In genomic region chr3:56680054-56680453, GRCh38 we compare ENCODE assay signal across 17 cellular contexts. TPM values are rescaled to one million over a fixed set of nuclear protein-coding genes. Genes with fewer than 3 reads are reported as not detected.
DNase-seq lines count a peak whose midpoint lies in the region; ATAC-seq, FAIRE-seq and TF ChIP-seq lines count a peak whose summit lies in the region.
"Had no signal": no experiment of that assay in that cellular context is flagged by ENCODE, and none has a peak within 500 bp of the region (broad histone marks: within the 10 kb centered on the region; RNA-seq: fewer than 3 reads in every experiment).

No MANE protein-coding gene starts in this region.

- no peak overlapping the region for H3K27ac ChIP-seq in ACC112 (ENCODE audit: low read depth, low read length)
- 0 out of 2 replicates have a peak overlapping the region, but pooled peaks have one; percentile 8 for H3K27ac ChIP-seq in DND-41 (ENCODE audit: low read length)
- H3K27ac ChIP-seq in OCI-LY1 (ENCODE audit: low read depth, low read length, poor library complexity, severe bottlenecking): no peak overlapping the region
- H3K27ac ChIP-seq: ascending aorta, parathyroid adenoma had no signal

- H3K9me3 Mint-ChIP-seq in brain: peaks cover 20 to 40% (median 32%) of the 10 kb centered on the region in 5 experiments
- peaks cover 5 to 15% of the 10 kb centered on the region in 2 donors for H3K9me3 Mint-ChIP-seq in activated naive CD4-positive, alpha-beta T cell treated with anti-CD3 and anti-CD28 coated beads, Interleukin-2, amount 50 U/mL, for 72 hours
- H3K9me3 Mint-ChIP-seq: activated B cell treated with CpG ODN at 0.5 μM for 24 hours had no signal

- no peak overlapping the region for H3K27ac Mint-ChIP-seq in brain
- H3K27ac Mint-ChIP-seq in activated naive CD4-positive, alpha-beta T cell treated with anti-CD3 and anti-CD28 coated beads, Interleukin-2, amount 50 U/mL, for 72 hours: no peak overlapping the region
- H3K27ac Mint-ChIP-seq: activated B cell treated with CpG ODN at 0.5 μM for 24 hours had no signal

- H3K4me1 ChIP-seq in ACC112 (ENCODE audit: control insufficient read depth, insufficient read depth, low read length, unreplicated experiment) (peaks cover 24% of the 10 kb centered on the region), DND-41 (ENCODE audit: insufficient read depth, low read length) (peaks cover 57% of the 10 kb centered on the region), OCI-LY1 (ENCODE audit: insufficient read depth, low read length, severe bottlenecking) (peaks cover 29% of the 10 kb centered on the region)

- peak overlapping the region in 3 of 5 experiments; percentile 27 to 52 (median 30) for H3K4me3 Mint-ChIP-seq in brain

- H3K27me3 ChIP-seq in ACC112 (ENCODE audit: insufficient read depth, low read length) (no peaks in the 10 kb centered on the region), DND-41 (ENCODE audit: insufficient read depth, low read length, poor library complexity) (no peaks in the 10 kb centered on the region), OCI-LY1 (ENCODE audit: insufficient read depth, low read length) (no peaks in the 10 kb centered on the region)
- H3K27me3 ChIP-seq: ascending aorta had no signal

- no peak for FAIRE-seq in frontal cortex (lab: Jason Lieb, UNC)
- FAIRE-seq: kidney had no signal

- H3K36me3 ChIP-seq in ACC112 (ENCODE audit: insufficient read depth, low read length) (peaks cover 35% of the 10 kb centered on the region), DND-41 (ENCODE audit: insufficient read depth, low read length) (peaks cover 41% of the 10 kb centered on the region), OCI-LY1 (ENCODE audit: insufficient read depth, low read length) (peaks cover 66% of the 10 kb centered on the region)
- H3K36me3 ChIP-seq: ascending aorta had no signal

- peaks cover 9% of the 10 kb centered on the region for H3K27me3 Mint-ChIP-seq in brain
- H3K27me3 Mint-ChIP-seq: activated B cell treated with CpG ODN at 0.5 μM for 24 hours had no signal

- H3K4me2 ChIP-seq in DND-41 (ENCODE audit: insufficient read depth, low read length) (peak overlapping the region; percentile 75), OCI-LY1 (ENCODE audit: low read length) (peak overlapping the region; percentile 75)

- no peaks in the 10 kb centered on the region for H3K9me2 ChIP-seq in OCI-LY1 (ENCODE audit: low read depth, low read length)

- H3K79me2 ChIP-seq in ACC112 (ENCODE audit: control insufficient read depth, insufficient read depth, low read length, unreplicated experiment): peaks cover 74% of the 10 kb centered on the region
- peaks cover 82% of the 10 kb centered on the region for H3K79me2 ChIP-seq in DND-41 (ENCODE audit: insufficient read depth, low read length)
- peaks cover 65% of the 10 kb centered on the region for H3K79me2 ChIP-seq in OCI-LY1 (ENCODE audit: insufficient read depth, low read length)

- peaks cover 66% of the 10 kb centered on the region for H3K36me3 Mint-ChIP-seq in brain
- H3K36me3 Mint-ChIP-seq in activated naive CD4-positive, alpha-beta T cell treated with anti-CD3 and anti-CD28 coated beads, Interleukin-2, amount 50 U/mL, for 72 hours: peaks cover 32 to 78% of the 10 kb centered on the region in 2 donors

- DNase-seq in DND-41: no peak
- DNase-seq in GM19240 (ENCODE audit: insufficient read length, low spot score): no peak
- DNase-seq in frontal cortex (ENCODE audit: low spot score in 2 of 2): no peak
- no peak for DNase-seq in activated naive CD4-positive, alpha-beta T cell treated with anti-CD3 and anti-CD28 coated beads, Interleukin-2, amount 50 U/mL, for 72 hours (ENCODE audit: low spot score in 2 of 2)
- DNase-seq: activated B cell treated with CpG ODN at 0.5 μM for 24 hours, cortex of kidney, glutamatergic neuron, kidney, NCI-H1694 treated with DMSO at 0.1 percent for 48 hours, NCI-H524 had no signal

- ATAC-seq in DND-41 (ENCODE audit: insufficient read depth, low read depth) (no peak), GM18519 (IDR thresholded peaks at IDR 0.05; ENCODE audit: low FRiP score, unreplicated experiment) (no peak)
- no peak for ATAC-seq in activated naive CD4-positive, alpha-beta T cell treated with anti-CD3 and anti-CD28 coated beads, Interleukin-2, amount 50 U/mL, for 72 hours
- ATAC-seq: Panc1 had no signal

- H4K20me1 ChIP-seq in DND-41 (ENCODE audit: insufficient read depth, low read length) (peaks cover 10% of the 10 kb centered on the region; the same call in 1 of the 2 replicates), OCI-LY1 (ENCODE audit: insufficient read depth, low read length) (no peaks in the 10 kb centered on the region)

- no peak overlapping the region for H2AFZ ChIP-seq in ACC112 (ENCODE audit: low read length, unreplicated experiment)
- no peak overlapping the region for H2AFZ ChIP-seq in DND-41 (ENCODE audit: low read depth, low read length)
- H2AFZ ChIP-seq in OCI-LY1 (ENCODE audit: low read length): no peak overlapping the region
- H2AFZ ChIP-seq: parathyroid adenoma had no signal

- H3K4me1 Mint-ChIP-seq in brain: peaks cover 60% of the 10 kb centered on the region

- H3F3A ChIP-seq in OCI-LY1 (ENCODE audit: insufficient read depth, low read length): no peaks in the 10 kb centered on the region

- H3K4me3 ChIP-seq in ACC112 (ENCODE audit: low read depth, low read length): peak overlapping the region; percentile 85
- peak overlapping the region in 1 of 2 experiments; percentile 43; a peak in 2 of 4 replicates for H3K4me3 ChIP-seq in DND-41 (ENCODE audit: low read depth in 1 of 2, low read length in 2 of 2)
- H3K4me3 ChIP-seq in OCI-LY1 (ENCODE audit: low read depth, low read length, poor library complexity, severe bottlenecking): no peak overlapping the region
- H3K4me3 ChIP-seq: ascending aorta had no signal

- H3K9ac ChIP-seq in DND-41 (ENCODE audit: low read depth, low read length) (no peak overlapping the region), OCI-LY1 (ENCODE audit: low read length) (no peak overlapping the region)
- H3K9ac ChIP-seq: parathyroid adenoma had no signal

- TF ChIP-seq CTCF in DND-41 (IDR thresholded peaks at IDR 0.05; ENCODE audit: borderline replicate concordance, extremely low read depth, low read length, poor library complexity, severe bottlenecking) (no peak), OCI-LY1 (IDR thresholded peaks at IDR 0.05; ENCODE audit: low read length) (no peak), brain (conservative IDR thresholded peaks at IDR 0.05) (no peak)

- H3K9me3 ChIP-seq in DND-41 (ENCODE audit: insufficient read depth, low read length, severe bottlenecking) (peaks cover 5% of the 10 kb centered on the region), OCI-LY1 (ENCODE audit: low read length) (peaks cover 8% of the 10 kb centered on the region)
- H3K9me3 ChIP-seq: ascending aorta had no signal

RNA-seq across cellular contexts. Expression of gene TASOR, which starts 3.0 kb away (rescaled TPM):
- polyA plus RNA-seq in brain (ENCODE audit: insufficient read depth, low read depth, low replicate concordance): 6.2 TPM
- 187 TPM for total RNA-seq in frontal cortex
- total RNA-seq in activated naive CD4-positive, alpha-beta T cell treated with anti-CD3 and anti-CD28 coated beads, Interleukin-2, amount 50 U/mL, for 72 hours: 10 to 100 TPM; 37.3 to 68.3 TPM
